Comparison of ENCODE assay signal across 21 cellular contexts in genomic region chr20:31872406-31872805, GRCh38. TPM values are rescaled to one million over a fixed set of nuclear protein-coding genes. Genes with fewer than 3 reads are reported as not detected.
"Had no signal": no experiment of that assay in that cellular context is flagged by ENCODE, and none has a peak within 500 bp of the region (broad histone marks: within the 10 kb centered on the region; RNA-seq: fewer than 3 reads in every experiment).

No MANE protein-coding gene starts in this region.

- DNase-seq: activated CD4-positive, alpha-beta T cell treated with anti-CD3 and anti-CD28 coated beads for 4 hours; activated CD8-positive, alpha-beta memory T cell treated with anti-CD3 and anti-CD28 coated beads, Interleukin-2, amount 50 U/mL, for 4 hours; activated CD8-positive, alpha-beta T cell treated with anti-CD3 and anti-CD28 coated beads for 36 hours; activated gamma-delta T cell treated with Interleukin-2 at 50 U/mL for 16 hours; activated naive CD4-positive, alpha-beta T cell treated with anti-CD3 and anti-CD28 coated beads, Interleukin-2, amount 10 ng/mL, durations not matched to agents 7 days and 5 days; activated naive CD8-positive, alpha-beta T cell treated with anti-CD3 and anti-CD28 coated beads for 36 hours; activated T-cell treated with anti-CD3 and anti-CD28 coated beads, Interleukin-2, amount 50 U/mL, for 72 hours; brain microvascular endothelial cell; Kasumi-1; KBM-7; NCI-H1930; NCI-H446; NCI-H526; NK-92 treated with Interleukin-12 subunit alpha and Interleukin-12 subunit beta, amount 100 ng/mL, for 24 hours; OCI-M1; RPMI8226; T-helper 1 cell had no signal

- H3K36me3 ChIP-seq: brain microvascular endothelial cell, cardiac muscle cell had no signal

- H3K27ac Mint-ChIP-seq: activated CD8-positive, alpha-beta T cell treated with anti-CD3 and anti-CD28 coated beads for 36 hours; activated naive CD4-positive, alpha-beta T cell treated with anti-CD3 and anti-CD28 coated beads, Interleukin-2, amount 10 ng/mL, durations not matched to agents 7 days and 5 days; activated naive CD8-positive, alpha-beta T cell treated with anti-CD3 and anti-CD28 coated beads for 36 hours; activated T-cell treated with anti-CD3 and anti-CD28 coated beads, Interleukin-2, amount 50 U/mL, for 72 hours; activated T-helper 2 cell treated with anti-CD3 and anti-CD28 coated beads, Interferon-gamma antibody, Interleukin-2, Interleukin-4, amounts not matched to agents 10 μg/mL and 5 μg/mL and 100 μg/mL, durations not matched to agents 14 hours and 24 hours and 36 hours had no signal

- H3K27ac ChIP-seq: brain microvascular endothelial cell, cardiac muscle cell, SK-N-MC had no signal

- H3K27me3 ChIP-seq: cardiac muscle cell had no signal

- H3K4me3 Mint-ChIP-seq: activated CD8-positive, alpha-beta T cell treated with anti-CD3 and anti-CD28 coated beads for 36 hours; activated naive CD4-positive, alpha-beta T cell treated with anti-CD3 and anti-CD28 coated beads, Interleukin-2, amount 10 ng/mL, durations not matched to agents 7 days and 5 days; activated naive CD8-positive, alpha-beta T cell treated with anti-CD3 and anti-CD28 coated beads for 36 hours; activated T-cell treated with anti-CD3 and anti-CD28 coated beads, Interleukin-2, amount 50 U/mL, for 72 hours had no signal

- H3K36me3 Mint-ChIP-seq: activated naive CD8-positive, alpha-beta T cell treated with anti-CD3 and anti-CD28 coated beads for 36 hours had no signal

- H3K4me3 ChIP-seq: cardiac muscle cell, SK-N-MC had no signal

- H3K9me3 Mint-ChIP-seq: activated CD8-positive, alpha-beta T cell treated with anti-CD3 and anti-CD28 coated beads for 36 hours; activated naive CD4-positive, alpha-beta T cell treated with anti-CD3 and anti-CD28 coated beads, Interleukin-2, amount 10 ng/mL, durations not matched to agents 7 days and 5 days; activated naive CD8-positive, alpha-beta T cell treated with anti-CD3 and anti-CD28 coated beads for 36 hours; activated T-cell treated with anti-CD3 and anti-CD28 coated beads, Interleukin-2, amount 50 U/mL, for 72 hours; activated T-helper 2 cell treated with anti-CD3 and anti-CD28 coated beads, Interferon-gamma antibody, Interleukin-2, Interleukin-4, amounts not matched to agents 10 μg/mL and 5 μg/mL and 100 μg/mL, durations not matched to agents 14 hours and 24 hours and 36 hours had no signal

RNA-seq across cellular contexts. Expression of gene TTLL9, which starts 2.0 kb away (rescaled TPM):
- total RNA-seq: activated CD8-positive, alpha-beta T cell treated with anti-CD3 and anti-CD28 coated beads for 36 hours; activated naive CD8-positive, alpha-beta T cell treated with anti-CD3 and anti-CD28 coated beads for 36 hours; activated T-cell treated with anti-CD3 and anti-CD28 coated beads, Interleukin-2, amount 50 U/mL, for 72 hours; activated T-helper 2 cell treated with anti-CD3 and anti-CD28 coated beads, Interferon-gamma antibody, Interleukin-2, Interleukin-4, amounts not matched to agents 10 μg/mL and 5 μg/mL and 100 μg/mL, durations not matched to agents 14 hours and 24 hours and 36 hours; Right ventricle myocardium inferior had no signal

RNA-seq across cellular contexts. Expression of gene DUSP15, which starts 2.1 kb away (rescaled TPM):
- total RNA-seq: activated CD8-positive, alpha-beta T cell treated with anti-CD3 and anti-CD28 coated beads for 36 hours; activated naive CD8-positive, alpha-beta T cell treated with anti-CD3 and anti-CD28 coated beads for 36 hours; activated T-cell treated with anti-CD3 and anti-CD28 coated beads, Interleukin-2, amount 50 U/mL, for 72 hours; activated T-helper 2 cell treated with anti-CD3 and anti-CD28 coated beads, Interferon-gamma antibody, Interleukin-2, Interleukin-4, amounts not matched to agents 10 μg/mL and 5 μg/mL and 100 μg/mL, durations not matched to agents 14 hours and 24 hours and 36 hours had no signal

RNA-seq across cellular contexts. Expression of gene FOXS1, which starts 27.0 kb away (rescaled TPM):
- total RNA-seq: activated CD8-positive, alpha-beta T cell treated with anti-CD3 and anti-CD28 coated beads for 36 hours; activated naive CD8-positive, alpha-beta T cell treated with anti-CD3 and anti-CD28 coated beads for 36 hours; activated T-cell treated with anti-CD3 and anti-CD28 coated beads, Interleukin-2, amount 50 U/mL, for 72 hours; activated T-helper 2 cell treated with anti-CD3 and anti-CD28 coated beads, Interferon-gamma antibody, Interleukin-2, Interleukin-4, amounts not matched to agents 10 μg/mL and 5 μg/mL and 100 μg/mL, durations not matched to agents 14 hours and 24 hours and 36 hours had no signal
